ENCODE assay signal across 8 cellular contexts in the genomic region with DNA sequence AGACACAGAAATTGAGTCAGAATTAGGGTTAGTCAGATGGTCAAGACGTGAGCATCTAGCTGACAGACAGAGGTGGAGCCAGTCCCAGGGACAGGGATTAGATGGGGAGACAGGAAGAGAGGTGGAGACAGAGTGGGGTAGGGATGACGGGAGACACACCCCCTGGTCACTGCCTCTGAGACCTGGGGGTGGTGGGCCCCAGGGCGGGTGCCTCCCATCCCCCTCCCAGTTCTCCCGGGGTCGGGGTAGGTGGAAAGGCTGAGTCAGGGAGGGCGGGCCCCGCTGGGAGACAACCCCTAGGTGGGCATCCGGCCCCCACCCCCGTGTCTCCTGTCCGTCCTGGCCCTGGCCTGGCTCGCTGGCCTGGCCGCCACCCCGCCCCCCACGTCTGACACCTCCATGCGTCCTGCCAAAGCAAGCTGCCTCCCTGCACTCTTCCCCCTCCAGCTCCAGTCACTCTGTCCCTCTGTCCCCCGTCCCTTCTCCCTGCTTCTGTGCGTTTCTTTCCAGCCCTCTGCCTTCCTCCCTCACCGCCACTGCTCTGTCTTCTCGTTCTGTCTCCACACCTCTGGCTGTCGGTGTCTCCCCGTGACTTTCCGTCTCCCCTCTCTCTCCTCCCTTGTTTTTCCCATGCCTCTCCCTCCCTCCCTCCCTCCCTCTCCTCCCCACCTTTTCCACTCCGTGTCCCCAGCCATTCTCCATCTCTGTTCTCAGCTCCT. TPM values are rescaled to one million over a fixed set of nuclear protein-coding genes. Genes with fewer than 3 reads are reported as not detected.
A peak's percentile ranks its signal among the peaks of the same experiment; 100 is the strongest.
DNase-seq lines count a peak whose midpoint lies in the region; ATAC-seq and TF ChIP-seq lines count a peak whose summit lies in the region.

No MANE protein-coding gene starts in this region.

- H3K4me3 ChIP-seq in mucosa of descending colon (no peak overlapping the region), uterus (peak overlapping the region; percentile 10 to 25)

- H3K4me3 Mint-ChIP-seq in endothelial cell (ENCODE audit: unreplicated experiment): peak overlapping the region; percentile 83

- POLR2A ChIA-PET in GM10248 (lab: Yijun Ruan, JAX): interaction anchor here (1.1 kb wide), 1 partner anchor 39 kb away, joined by 3 read pairs; a partner anchor contains a TSS

- TF ChIP-seq POLR2A in Raji (IDR thresholded peaks at IDR 0.05; ENCODE audit: insufficient read depth, low read depth, low read length): 0 out of 2 replicates have a peak, but pooled peaks have one; percentile 26
- TF ChIP-seq POLR2A in uterus (IDR thresholded peaks at IDR 0.05): peak in 1 of 2 donors; percentile 19

- peak overlapping the region; percentile 96 to 99 for H3K27ac ChIP-seq in uterus

- ATAC-seq in mucosa of descending colon (no peak), HG03342 (IDR thresholded peaks at IDR 0.05; ENCODE audit: unreplicated experiment) (no peak)

- intact Hi-C loops in mucosa of descending colon (cut with DNase I, micrococcal nuclease): no loop called here
- intact Hi-C loops in uterus (cut with DNase I; ENCODE audit: low total_unique reads): no loop called here

- H3K9me3 ChIP-seq in mucosa of descending colon (no peaks in the 10 kb centered on the region), uterus (no peaks in the 10 kb centered on the region)

- H3K4me1 ChIP-seq in mucosa of descending colon (ENCODE audit: low read depth) (peaks cover 36% of the 10 kb centered on the region), uterus (peaks cover 10 to 46% of the 10 kb centered on the region in 2 donors)

- no peak for TF ChIP-seq CTCF in GM10248 (IDR thresholded peaks at IDR 0.05; ENCODE audit: control extremely low read depth, extremely low read depth, low read depth, missing control alignments)
- no peak for TF ChIP-seq CTCF in endothelial cell (IDR thresholded peaks at IDR 0.05; ENCODE audit: unreplicated experiment)
- TF ChIP-seq CTCF in mucosa of descending colon (IDR thresholded peaks at IDR 0.05): no peak
- TF ChIP-seq CTCF in uterus (IDR thresholded peaks at IDR 0.05): no peak

- peaks cover 59% of the 10 kb centered on the region for H3K4me1 Mint-ChIP-seq in endothelial cell (ENCODE audit: unreplicated experiment)

- peak; percentile 33 for DNase-seq in GM10248 (ENCODE audit: extremely low spot score)
- DNase-seq in endothelial cell (ENCODE audit: low spot score): peak; percentile 65
- peak in 2 of 3 donors; percentile 63 to 80 for DNase-seq in mucosa of descending colon
- peak; percentile 80 to 88 for DNase-seq in uterus
- DNase-seq in activated CD4-positive, CD25-positive, alpha-beta regulatory T cell (lab: John Stamatoyannopoulos, UW): no peak
- no peak for DNase-seq in NCI-H128 (lab: John Stamatoyannopoulos, UW; ENCODE audit: unreplicated experiment)

- H3K36me3 ChIP-seq in mucosa of descending colon (ENCODE audit: low read depth): no peaks in the 10 kb centered on the region
- no peaks in the 10 kb centered on the region for H3K36me3 ChIP-seq in uterus

- H3K27ac Mint-ChIP-seq in endothelial cell (ENCODE audit: unreplicated experiment): peak overlapping the region; percentile 84

- peaks cover 28% of the 10 kb centered on the region for H3K27me3 Mint-ChIP-seq in endothelial cell (ENCODE audit: unreplicated experiment)

- CTCF ChIA-PET in GM10248 (lab: Yijun Ruan, JAX): interaction anchor here (1.1 to 3.4 kb wide), 4 partner anchors 17 to 27 kb away, joined by 3 to 14 read pairs (median 6); a partner anchor contains a TSS

- H3K36me3 Mint-ChIP-seq in endothelial cell (ENCODE audit: low read depth, unreplicated experiment): peaks cover 33% of the 10 kb centered on the region

- H3K9me3 Mint-ChIP-seq in endothelial cell (ENCODE audit: unreplicated experiment): no peaks in the 10 kb centered on the region

- no peaks in the 10 kb centered on the region for H3K27me3 ChIP-seq in uterus

RNA-seq across cellular contexts. Expression of a gene that starts 15.1 kb away (rescaled TPM):
- total RNA-seq in endothelial cell (ENCODE audit: unreplicated experiment) (28.6 TPM), mucosa of descending colon (10 to 100 TPM; 26.2 to 29.6 (median 27.0) TPM), uterus (10 to 100 TPM in 2 of 4 donors, 1 to 10 TPM in 2; 4.4 to 38.0 (median 10.8) TPM)

RNA-seq across cellular contexts. Expression of a gene that starts 28.6 kb away (rescaled TPM):
- total RNA-seq in endothelial cell (ENCODE audit: unreplicated experiment) (193 TPM), mucosa of descending colon (10 to 100 TPM in 2 of 3 donors, 1 to 10 TPM in 1; 8.2 to 39.6 (median 21.8) TPM), uterus (10 to 100 TPM in 2 of 4 donors, 1 to 10 TPM in 2; 6.7 to 61.7 (median 15.7) TPM)

RNA-seq across cellular contexts. Expression of a gene that starts 38.9 kb away (rescaled TPM):
- 6.8 TPM for total RNA-seq in endothelial cell (ENCODE audit: unreplicated experiment)
- total RNA-seq in mucosa of descending colon: 10 to 100 TPM in 1 of 3 donors, 1 to 10 TPM in 2; 7.0 to 11.3 (median 9.1) TPM
- total RNA-seq in uterus: 1 to 10 TPM in 2 of 4 donors, under 1 TPM in 1, not detected in 1; 0.29 to 6.2 (median 3.5) TPM

RNA-seq across cellular contexts. Expression of a gene that starts 51.3 kb away (rescaled TPM):
- total RNA-seq in endothelial cell (ENCODE audit: unreplicated experiment): 7.6 TPM
- 10 to 100 TPM in 1 of 3 donors, 1 to 10 TPM in 2; 3.8 to 15.2 (median 5.6) TPM for total RNA-seq in mucosa of descending colon
- total RNA-seq in uterus: 10 to 100 TPM in 2 of 4 donors, 1 to 10 TPM in 2; 7.1 to 28.1 (median 10.9) TPM

Comparison
In these comparisons a context has a peak if more than half of its experiments do, and no peak if none do; other contexts are left out.
1. DNase-seq: peak in GM10248 (single experiment), endothelial cell (single experiment), mucosa of descending colon (2 of 3) and uterus (2 of 2); none in activated CD4-positive, CD25-positive, alpha-beta regulatory T cell (0 of 4) and NCI-H128 (single experiment).